In the genomic region with DNA sequence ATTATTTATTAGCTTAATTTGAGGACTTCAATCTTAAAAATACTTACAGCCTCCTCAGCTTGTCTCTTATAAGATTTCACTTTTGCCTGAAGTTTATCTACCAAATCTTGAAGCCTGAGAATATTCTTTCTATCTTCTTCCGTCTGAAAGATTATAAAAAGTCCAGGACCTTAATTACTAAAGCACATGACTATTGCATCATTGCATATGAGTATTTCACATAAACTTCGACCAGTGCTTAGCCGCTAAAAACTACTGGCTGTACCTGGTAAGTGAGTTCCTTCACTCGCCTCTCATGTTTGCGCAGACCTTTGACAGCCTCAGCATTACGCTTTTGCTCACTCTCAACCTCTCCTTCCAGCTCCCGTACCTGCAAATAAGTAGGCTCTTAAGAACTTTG, we compare ENCODE assay signal across 8 cellular contexts. TPM values are rescaled to one million over a fixed set of nuclear protein-coding genes. Genes with fewer than 3 reads are reported as not detected.
"Had no signal": no experiment of that assay in that cellular context is flagged by ENCODE, and none has a peak within 500 bp of the region (broad histone marks: within the 10 kb centered on the region; RNA-seq: fewer than 3 reads in every experiment).

No MANE protein-coding gene starts in this region.

- DNase-seq: H9, HCEC 1CT, KBM-7 had no signal

- FAIRE-seq: H1, H54, HTR-8/SVneo had no signal

- ATAC-seq: GM23338 had no signal

- H2AFZ ChIP-seq: GM23338 had no signal

- H3K4me2 ChIP-seq: GM23338 had no signal

- H3K4me3 ChIP-seq: GM23338 had no signal

RNA-seq across cellular contexts. Expression of gene MYH1, which starts 4.7 kb away (rescaled TPM):
- total RNA-seq: GM23338, H1, H9, HT-29 had no signal
- polyA plus RNA-seq: GM23338, H1 had no signal

RNA-seq across cellular contexts. Expression of gene MYH2, which starts 26.4 kb away (rescaled TPM):
- total RNA-seq: HT-29 had no signal

RNA-seq across cellular contexts. Expression of gene MYH4, which starts 53.7 kb away (rescaled TPM):
- total RNA-seq: GM23338, H1, H9, HT-29 had no signal
- polyA plus RNA-seq: GM23338, H1 had no signal
